In genomic region chrX:154142386-154142785, GRCh38 we compare ENCODE assay signal across 20 cellular contexts. TPM values are rescaled to one million over a fixed set of nuclear protein-coding genes. Genes with fewer than 3 reads are reported as not detected.
A peak's percentile ranks its signal among the peaks of the same experiment; 100 is the strongest.
DNase-seq lines count a peak whose midpoint lies in the region; ATAC-seq and TF ChIP-seq lines count a peak whose summit lies in the region.
"Had no signal": no experiment of that assay in that cellular context is flagged by ENCODE, and none has a peak within 500 bp of the region (broad histone marks: within the 10 kb centered on the region; RNA-seq: fewer than 3 reads in every experiment).

No MANE protein-coding gene starts in this region.

- H3K9me3 ChIP-seq in right atrium auricular region (no peaks in the 10 kb centered on the region), osteoblast (ENCODE audit: low read depth, low read length) (no peaks in the 10 kb centered on the region), uterus (no peaks in the 10 kb centered on the region)
- H3K9me3 ChIP-seq: A549, Caco-2 had no signal

- intact Hi-C loops in cardiac septum (cut with DNase I) (no loop called here), sciatic nerve (cut with DNase I) (no loop called here), uterus (cut with DNase I; ENCODE audit: low total_unique reads) (no loop called here)

- H2AFZ ChIP-seq in osteoblast (ENCODE audit: low read length): no peak overlapping the region

- H3K4me1 ChIP-seq in right atrium auricular region (no peaks in the 10 kb centered on the region), osteoblast (ENCODE audit: insufficient read depth, low read length) (no peaks in the 10 kb centered on the region), uterus (no peaks in the 10 kb centered on the region)
- H3K4me1 ChIP-seq: A549, Caco-2 had no signal

- no peak for ATAC-seq in sciatic nerve
- no peak for ATAC-seq in HG03342 (IDR thresholded peaks at IDR 0.05; ENCODE audit: unreplicated experiment)
- ATAC-seq: A549; CD8-positive, alpha-beta T cell had no signal

- H4K20me1 ChIP-seq in osteoblast (ENCODE audit: insufficient read depth, low read length): no peaks in the 10 kb centered on the region
- H4K20me1 ChIP-seq: BLaER1 treated with 17β-estradiol and CSF1 and Interleukin-3, amounts not matched to agents 10 nM and 100 nM had no signal

- no peak for TF ChIP-seq POLR2A in uterus (IDR thresholded peaks at IDR 0.05)

- DNase-seq in cardiac septum (ENCODE audit: low spot score) (peak; percentile 31), right atrium auricular region (ENCODE audit: low spot score) (no peak), osteoblast (ENCODE audit: insufficient read length, low spot score, missing footprints) (peak; percentile 47), sciatic nerve (ENCODE audit: low spot score) (peak; percentile 15), uterus (peak; percentile 33 to 40), NCI-H146 (lab: John Stamatoyannopoulos, UW) (no peak), A172 (ENCODE audit: low spot score) (no peak)
- DNase-seq: 8988T; AML-193; Caco-2; Calu3; CD4-positive, alpha-beta T cell; CD8-positive, alpha-beta T cell; DMS79 treated with DMSO at 0.1 percent for 48 hours; GF-D8 had no signal

- H3K79me2 ChIP-seq in osteoblast (ENCODE audit: insufficient read depth, low read length): no peaks in the 10 kb centered on the region

- H3K27me3 ChIP-seq in right atrium auricular region: no peaks in the 10 kb centered on the region
- peaks cover 11% of the 10 kb centered on the region for H3K27me3 ChIP-seq in osteoblast (ENCODE audit: insufficient read depth, low read length)
- H3K27me3 ChIP-seq in uterus: no peaks in the 10 kb centered on the region

- no peak overlapping the region for H3K27ac ChIP-seq in right atrium auricular region
- no peak overlapping the region for H3K27ac ChIP-seq in osteoblast (ENCODE audit: low read depth, low read length)
- no peak overlapping the region for H3K27ac ChIP-seq in uterus
- H3K27ac ChIP-seq: A549; BLaER1 treated with 17β-estradiol and CSF1 and Interleukin-3, amounts not matched to agents 10 nM and 100 nM; C4-2B had no signal

- H3K4me2 ChIP-seq in osteoblast (ENCODE audit: insufficient read depth, low read length): no peak overlapping the region
- H3K4me2 ChIP-seq: A549; BLaER1 treated with 17β-estradiol and CSF1 and Interleukin-3, amounts not matched to agents 10 nM and 100 nM had no signal

- no peak for TF ChIP-seq CTCF in right atrium auricular region (IDR thresholded peaks at IDR 0.05)
- TF ChIP-seq CTCF in osteoblast (IDR thresholded peaks at IDR 0.05; ENCODE audit: extremely low read depth, low read depth, low read length): no peak
- TF ChIP-seq CTCF in uterus (IDR thresholded peaks at IDR 0.05): no peak

- no peak overlapping the region for H3K4me3 ChIP-seq in right atrium auricular region
- no peak overlapping the region for H3K4me3 ChIP-seq in osteoblast (ENCODE audit: insufficient read depth, low read length)
- H3K4me3 ChIP-seq in uterus: no peak overlapping the region
- H3K4me3 ChIP-seq: A549; BLaER1 treated with 17β-estradiol and CSF1 and Interleukin-3, amounts not matched to agents 10 nM and 100 nM had no signal

- H3K36me3 ChIP-seq in right atrium auricular region (no peaks in the 10 kb centered on the region), osteoblast (ENCODE audit: insufficient read depth, low read length) (no peaks in the 10 kb centered on the region), uterus (no peaks in the 10 kb centered on the region)
- H3K36me3 ChIP-seq: BLaER1 treated with 17β-estradiol and CSF1 and Interleukin-3, amounts not matched to agents 10 nM and 100 nM had no signal

RNA-seq across cellular contexts. Expression of gene OPN1LW, which starts 1.7 kb away (rescaled TPM):
- total RNA-seq in cardiac septum: not detected
- not detected for total RNA-seq in right atrium auricular region
- total RNA-seq in osteoblast: not detected in 2 replicates
- total RNA-seq in sciatic nerve: not detected
- total RNA-seq in uterus: not detected
- not detected in 2 replicates for total RNA-seq in A172 (2014; rRNA removed; shearing (Covaris generic))
- total RNA-seq: B cell; Caco-2; Calu3; CD4-positive, alpha-beta T cell; CD8-positive, alpha-beta T cell had no signal

RNA-seq across cellular contexts. Expression of gene OPN1MW, which starts 40.0 kb away (rescaled TPM):
- total RNA-seq in cardiac septum (not detected), right atrium auricular region (not detected), osteoblast (not detected in 2 replicates), sciatic nerve (not detected), uterus (not detected)
- total RNA-seq in A172 (2014; rRNA removed; shearing (Covaris generic)): not detected in 2 replicates
- total RNA-seq: B cell; Caco-2; Calu3; CD4-positive, alpha-beta T cell; CD8-positive, alpha-beta T cell had no signal

RNA-seq across cellular contexts. Expression of gene MECP2, which starts 44.9 kb away (rescaled TPM):
- 37.6 TPM for total RNA-seq in cardiac septum
- total RNA-seq in right atrium auricular region: 10 to 100 TPM; 52.7 to 69.1 TPM
- total RNA-seq in osteoblast: 31.1 and 33.3 TPM in 2 replicates
- total RNA-seq in sciatic nerve: 85.6 TPM
- 100 to 1,000 TPM in 1 of 4 donors, 10 to 100 TPM in 3; 29.7 to 106 (median 50.6) TPM for total RNA-seq in uterus
- 35.1 and 48.3 TPM in 2 replicates for total RNA-seq in A172 (2014; rRNA removed; shearing (Covaris generic))

Comparison
In these comparisons a context has a peak if more than half of its experiments do, and no peak if none do; other contexts are left out.
1. DNase-seq: peak in cardiac septum (single experiment), osteoblast (single experiment), sciatic nerve (single experiment) and uterus (2 of 2); none in right atrium auricular region (single experiment), NCI-H146 (single experiment) and A172 (single experiment).